9 cellular contexts compared by ENCODE assay signal in the genomic region with DNA sequence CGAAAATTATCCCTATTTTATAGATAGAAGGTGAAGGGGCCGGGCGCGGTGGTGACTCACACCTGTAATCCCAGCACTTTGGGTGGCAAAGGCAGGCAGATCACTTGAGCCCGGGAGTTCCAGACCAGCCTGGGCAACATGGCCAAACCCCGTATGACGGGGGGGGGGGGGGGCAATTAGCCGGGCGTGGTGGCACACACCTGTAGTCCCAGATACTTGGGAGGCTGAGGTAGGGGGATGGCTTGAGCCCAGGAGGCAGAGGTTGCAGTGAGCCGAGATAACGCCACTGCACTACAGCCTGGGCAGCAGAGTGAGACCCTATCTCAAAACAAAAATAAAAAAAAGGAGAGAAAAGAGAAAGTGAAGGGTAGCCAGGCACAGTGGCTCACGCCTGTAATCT. TPM values are rescaled to one million over a fixed set of nuclear protein-coding genes. Genes with fewer than 3 reads are reported as not detected.
DNase-seq lines count a peak whose midpoint lies in the region; ATAC-seq and TF ChIP-seq lines count a peak whose summit lies in the region.
"Had no signal": no experiment of that assay in that cellular context is flagged by ENCODE, and none has a peak within 500 bp of the region (broad histone marks: within the 10 kb centered on the region; RNA-seq: fewer than 3 reads in every experiment).

No MANE protein-coding gene starts in this region.

- TF ChIP-seq CTCF in Panc1 (IDR thresholded peaks at IDR 0.05) (no peak), epithelial cell of proximal tubule (conservative IDR thresholded peaks at IDR 0.05; ENCODE audit: low read depth, low read length) (no peak)

- H3K4me3 ChIP-seq in GM08714 (ENCODE audit: low read length) = peak overlapping the region; percentile 93; the same call in 1 of the 2 replicates
- peak overlapping the region; percentile 83 to 87 for H3K4me3 ChIP-seq in Panc1 (ENCODE audit: low read depth in 2 of 2, low read length in 2 of 2)
- peak overlapping the region; percentile 92 for H3K4me3 ChIP-seq in epithelial cell of proximal tubule (ENCODE audit: low read depth, low read length)
- peak overlapping the region; percentile 91 for H3K4me3 ChIP-seq in rectal smooth muscle tissue (ENCODE audit: low read length)

- POLR2A ChIA-PET in Panc1 (lab: Charles Lee) = no interaction called here

- H3K27me3 ChIP-seq in Panc1 (ENCODE audit: control insufficient read depth, insufficient read depth, low read length) = no peaks in the 10 kb centered on the region
- H3K27me3 ChIP-seq in rectal smooth muscle tissue (ENCODE audit: control insufficient read depth, insufficient read depth, low read length) = no peaks in the 10 kb centered on the region

- H3K27ac ChIP-seq in Panc1 (ENCODE audit: low read length) (peak overlapping the region; percentile 96), rectal smooth muscle tissue (ENCODE audit: low read depth, low read length) (no peak overlapping the region)

- ATAC-seq in Panc1 (no peak), GM19035 (IDR thresholded peaks at IDR 0.05; ENCODE audit: unreplicated experiment) (no peak), Right ventricle myocardium inferior (no peak)

- no peaks in the 10 kb centered on the region for H3K9me3 ChIP-seq in Panc1 (ENCODE audit: control insufficient read depth, insufficient read depth, low read depth, low read length)

- BruUV-seq in Panc1 (replicated peaks; lab: Mats Ljungman, UMichigan) = no TSS peak

- no peak overlapping the region for H3K9ac ChIP-seq in rectal smooth muscle tissue (ENCODE audit: low read length)

- CTCF ChIA-PET in Panc1 (lab: Charles Lee) = no interaction called here

- DNase-seq in Panc1 (ENCODE audit: low read depth, low spot score) (no peak), epithelial cell of proximal tubule (ENCODE audit: low read depth) (no peak), HT-29 (ENCODE audit: low spot score) (no peak), amniotic stem cell (lab: John Stamatoyannopoulos, UW) (no peak), Right ventricle myocardium inferior (ENCODE audit: missing footprints) (no peak)
- DNase-seq: activated CD4-positive, alpha-beta T cell treated with anti-CD3 and anti-CD28 coated beads for 1 hour had no signal

- peaks cover 20% of the 10 kb centered on the region for H3K4me1 ChIP-seq in Panc1 (ENCODE audit: control insufficient read depth, insufficient read depth, low read length)
- no peaks in the 10 kb centered on the region for H3K4me1 ChIP-seq in rectal smooth muscle tissue (ENCODE audit: control insufficient read depth, insufficient read depth, low read length)

- in situ Hi-C loops in Panc1 (cut with HindIII; ENCODE audit: low pct_unique_long_range_greater_than_20kb, low sequenced_read_pairs) = no loop called here

- intact Hi-C loops in Panc1 (cut with micrococcal nuclease; ENCODE audit: unreplicated experiment) (no loop called here), Right ventricle myocardium inferior (cut with DNase I) (loop anchor here (5.0 kb wide), 1 partner anchor 61 kb away; no protein-coding TSS in a partner anchor)

- peaks cover 4% of the 10 kb centered on the region; the same call in 1 of the 2 replicates for H3K36me3 ChIP-seq in Panc1 (ENCODE audit: control insufficient read depth, insufficient read depth, low read length)
- no peaks in the 10 kb centered on the region for H3K36me3 ChIP-seq in rectal smooth muscle tissue (ENCODE audit: control insufficient read depth, insufficient read depth, low read length)

RNA-seq across cellular contexts. Expression of gene AAGAB, which starts 1.4 kb away (rescaled TPM):
- total RNA-seq in Panc1 (2021; ENCODE audit: unreplicated experiment) = 102 TPM
- polyA plus RNA-seq in Panc1 (2012; ENCODE audit: insufficient read length) = 55.8 TPM
- total RNA-seq in epithelial cell of proximal tubule = 33.9 and 41.5 TPM in 2 replicates
- total RNA-seq in HT-29 (2014; rRNA removed; shearing (Covaris generic)) = 42.0 and 43.8 TPM in 2 replicates
- 20.9 TPM for total RNA-seq in Right ventricle myocardium inferior

RNA-seq across cellular contexts. Expression of gene IQCH, which starts 1.5 kb away (rescaled TPM):
- 3.9 TPM for total RNA-seq in Panc1 (2021; ENCODE audit: unreplicated experiment)
- 1.9 TPM for polyA plus RNA-seq in Panc1 (2012; ENCODE audit: insufficient read length)
- total RNA-seq in epithelial cell of proximal tubule = 0.92 and 2.2 TPM in 2 replicates
- total RNA-seq in HT-29 (2014; rRNA removed; shearing (Covaris generic)) = 1.9 and 2.6 TPM in 2 replicates
- total RNA-seq in Right ventricle myocardium inferior = 0.51 TPM
